In genomic region chr1:154182342-154183044, GRCh38 we compare ENCODE assay signal across 1 cellular context.
A peak's percentile ranks its signal among the peaks of the same experiment; 100 is the strongest.
TF ChIP-seq lines count a peak whose summit lies in the region.

No MANE protein-coding gene starts in this region.

TF ChIP-seq in HepG2, 621 proteins besides CTCF, POLR2A, EP300 and RAD21 (continued from another document and continues in another):
- no peak for TF ChIP-seq HNF1A (IDR thresholded peaks at IDR 0.05; ENCODE audit: low read depth)
- no peak; the same call in 1 of the 2 replicates for TF ChIP-seq HNF1A (CRISPR knock-in tag; IDR thresholded peaks at IDR 0.05; ENCODE audit: borderline replicate concordance)
- TF ChIP-seq NCOA1 (CRISPR knock-in tag; IDR thresholded peaks at IDR 0.05), result no peak
- no peak for TF ChIP-seq ZNF614 (CRISPR knock-in tag; IDR thresholded peaks at IDR 0.05; ENCODE audit: borderline replicate concordance)
- TF ChIP-seq ARID2 (CRISPR knock-in tag; IDR thresholded peaks at IDR 0.05; ENCODE audit: borderline replicate concordance), result peak; percentile 48; the same call in 1 of the 2 replicates
- TF ChIP-seq BATF2 (CRISPR knock-in tag; IDR thresholded peaks at IDR 0.05), result no peak
- TF ChIP-seq XRCC5 (optimal IDR thresholded peaks at IDR 0.05; ENCODE audit: low read length), result peak; percentile 25
- 0 out of 2 replicates have a peak, but pooled peaks have one; percentile 6 for TF ChIP-seq ZNF143 (CRISPR knock-in tag; IDR thresholded peaks at IDR 0.05)
- TF ChIP-seq MTERF4 (CRISPR knock-in tag; IDR thresholded peaks at IDR 0.05), result no peak
- no peak for TF ChIP-seq ZNF264 (CRISPR knock-in tag; IDR thresholded peaks at IDR 0.05)
- TF ChIP-seq ZNF44 (CRISPR knock-in tag; IDR thresholded peaks at IDR 0.05), result no peak
- TF ChIP-seq ZNF546 (CRISPR knock-in tag; conservative IDR thresholded peaks at IDR 0.05), result 0 out of 2 replicates have a peak, but pooled peaks have one; percentile 31
- TF ChIP-seq NR2F6 (IDR thresholded peaks at IDR 0.05), result no peak
- no peak for TF ChIP-seq NR2F6 (CRISPR knock-in tag; IDR thresholded peaks at IDR 0.05)
- 0 out of 2 replicates have a peak, but pooled peaks have one; percentile 14 for TF ChIP-seq ZZZ3 (CRISPR knock-in tag; IDR thresholded peaks at IDR 0.05; ENCODE audit: borderline replicate concordance)
- no peak for TF ChIP-seq POLR2AphosphoS2 (IDR thresholded peaks at IDR 0.05; ENCODE audit: low read depth, low read length)
- TF ChIP-seq TCF12 (IDR thresholded peaks at IDR 0.05), result no peak
- TF ChIP-seq TCF12 (CRISPR knock-in tag; IDR thresholded peaks at IDR 0.05), result no peak
- TF ChIP-seq ARNT2 (CRISPR knock-in tag; IDR thresholded peaks at IDR 0.05; ENCODE audit: low read depth), result no peak
- TF ChIP-seq ZNF562 (CRISPR knock-in tag; IDR thresholded peaks at IDR 0.05; ENCODE audit: borderline replicate concordance), result no peak
- no peak for TF ChIP-seq ZNF30 (CRISPR knock-in tag; IDR thresholded peaks at IDR 0.05)
- 0 out of 2 replicates have a peak, but pooled peaks have one; percentile 66 for TF ChIP-seq ZNF839 (CRISPR knock-in tag; IDR thresholded peaks at IDR 0.05; ENCODE audit: borderline replicate concordance)
- TF ChIP-seq ZEB1 (IDR thresholded peaks at IDR 0.05; ENCODE audit: insufficient replicate concordance, low read depth), result no peak
- TF ChIP-seq TCF7 (IDR thresholded peaks at IDR 0.05; ENCODE audit: low read depth), result no peak
- TF ChIP-seq GTF3A (CRISPR knock-in tag; conservative IDR thresholded peaks at IDR 0.05), result no peak
- no peak for TF ChIP-seq ZNF674 (CRISPR knock-in tag; IDR thresholded peaks at IDR 0.05; ENCODE audit: low read depth)
- 0 out of 2 replicates have a peak, but pooled peaks have one; percentile 12 for TF ChIP-seq ZMYM2 (CRISPR knock-in tag; IDR thresholded peaks at IDR 0.05)
- peak; percentile 88 for TF ChIP-seq RBM39 (IDR thresholded peaks at IDR 0.05; ENCODE audit: low read depth, low read length, poor library complexity, severe bottlenecking)
- no peak for TF ChIP-seq MXD4 (CRISPR knock-in tag; IDR thresholded peaks at IDR 0.05)
- TF ChIP-seq ZNF543 (CRISPR knock-in tag; IDR thresholded peaks at IDR 0.05), result 0 out of 2 replicates have a peak, but pooled peaks have one; percentile 8
- no peak for TF ChIP-seq ARHGAP35 (CRISPR knock-in tag; IDR thresholded peaks at IDR 0.05; ENCODE audit: borderline replicate concordance)
- TF ChIP-seq ZNF569 (CRISPR knock-in tag; IDR thresholded peaks at IDR 0.05; ENCODE audit: borderline replicate concordance), result 0 out of 2 replicates have a peak, but pooled peaks have one; percentile 76
- 0 out of 2 replicates have a peak, but pooled peaks have one; percentile 10 for TF ChIP-seq ZFP41 (CRISPR knock-in tag; IDR thresholded peaks at IDR 0.05; ENCODE audit: borderline replicate concordance)
- no peak for TF ChIP-seq KLF15 (CRISPR knock-in tag; IDR thresholded peaks at IDR 0.05; ENCODE audit: borderline replicate concordance)
- TF ChIP-seq POGZ (CRISPR knock-in tag; IDR thresholded peaks at IDR 0.05), result no peak
- TF ChIP-seq SMYD3 (CRISPR knock-in tag; IDR thresholded peaks at IDR 0.05), result no peak; the same call in 1 of the 2 replicates
- TF ChIP-seq ZBTB34 (CRISPR knock-in tag; IDR thresholded peaks at IDR 0.05), result no peak
- no peak for TF ChIP-seq ZBTB33 (CRISPR knock-in tag; IDR thresholded peaks at IDR 0.05)
- TF ChIP-seq ZNF441 (CRISPR knock-in tag; IDR thresholded peaks at IDR 0.05; ENCODE audit: borderline replicate concordance), result peak; percentile 49; the same call in 1 of the 2 replicates
- TF ChIP-seq PAX8 (CRISPR knock-in tag; IDR thresholded peaks at IDR 0.05; ENCODE audit: borderline replicate concordance), result 0 out of 2 replicates have a peak, but pooled peaks have one; percentile 15
- TF ChIP-seq NFAT5 (CRISPR knock-in tag; IDR thresholded peaks at IDR 0.05), result no peak
- no peak for TF ChIP-seq ZUFSP (CRISPR knock-in tag; IDR thresholded peaks at IDR 0.05; ENCODE audit: borderline replicate concordance)
- TF ChIP-seq RBM22 (optimal IDR thresholded peaks at IDR 0.05; ENCODE audit: low read length), result no peak
- no peak for TF ChIP-seq JDP2 (CRISPR knock-in tag; IDR thresholded peaks at IDR 0.05; ENCODE audit: borderline replicate concordance)
- no peak for TF ChIP-seq EZH2 (conservative IDR thresholded peaks at IDR 0.05; ENCODE audit: low read depth, low read length)
- TF ChIP-seq TAF15 (IDR thresholded peaks at IDR 0.05; ENCODE audit: low read depth, low read length, poor library complexity, severe bottlenecking), result no peak
- no peak for TF ChIP-seq PHB2 (IDR thresholded peaks at IDR 0.05; ENCODE audit: partially characterized antibody)
- no peak for TF ChIP-seq ZNF678 (CRISPR knock-in tag; IDR thresholded peaks at IDR 0.05)
- 0 out of 2 replicates have a peak, but pooled peaks have one; percentile 56 for TF ChIP-seq ZSCAN5A (CRISPR knock-in tag; IDR thresholded peaks at IDR 0.05; ENCODE audit: borderline replicate concordance)
- TF ChIP-seq ZBTB7A (CRISPR knock-in tag; IDR thresholded peaks at IDR 0.05), result peak; percentile 69; the same call in 1 of the 2 replicates
- no peak for TF ChIP-seq KDM6A (CRISPR knock-in tag; IDR thresholded peaks at IDR 0.05; ENCODE audit: low read depth)
- peak; percentile 86; the same call in 1 of the 2 replicates for TF ChIP-seq ZNF354B (CRISPR knock-in tag; IDR thresholded peaks at IDR 0.05)
- no peak for TF ChIP-seq NR3C1 (CRISPR knock-in tag; IDR thresholded peaks at IDR 0.05)
- no peak for TF ChIP-seq NFIC (IDR thresholded peaks at IDR 0.05; ENCODE audit: low read length)
